Comparison of ENCODE assay signal across 1 cellular context in the genomic region with DNA sequence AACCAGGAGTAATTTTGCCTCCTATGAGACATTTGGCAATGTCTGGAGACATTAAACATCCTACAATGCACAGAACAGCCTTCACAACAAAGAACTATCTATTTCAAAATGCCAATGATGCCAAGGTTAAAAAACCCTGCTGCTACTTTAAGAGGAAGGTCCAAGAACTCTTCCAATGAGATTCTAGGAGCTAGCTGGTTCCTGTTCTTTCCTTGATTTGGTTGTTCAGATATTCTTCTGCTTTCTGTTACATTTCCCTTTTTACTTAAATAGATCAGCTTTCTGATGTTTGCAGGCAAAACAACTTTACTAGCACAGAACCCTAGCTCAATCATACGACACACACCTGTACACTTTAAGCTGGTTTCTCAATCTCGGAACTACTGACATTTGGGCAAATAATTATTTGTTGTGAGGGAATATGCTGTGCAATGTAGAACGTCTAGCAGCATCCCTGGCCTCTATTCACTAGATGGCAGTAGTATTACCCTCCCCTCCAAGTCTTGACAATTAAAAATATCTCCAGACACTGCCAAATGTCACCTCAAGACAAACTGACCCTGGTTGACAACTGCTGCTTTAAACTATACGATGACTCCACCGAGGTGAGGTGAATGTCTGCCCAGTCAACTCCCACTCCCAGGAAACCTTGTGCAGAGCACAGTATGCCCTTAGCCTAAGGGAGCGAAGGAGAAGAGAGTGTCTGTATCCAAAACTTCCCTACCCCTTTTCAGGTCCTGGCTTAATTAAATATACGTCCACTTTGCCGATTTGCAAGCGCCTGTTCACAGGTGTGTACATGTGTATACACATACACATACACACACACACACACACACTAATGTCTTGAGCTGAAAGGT.
TF ChIP-seq lines count a peak whose summit lies in the region.

No MANE protein-coding gene starts in this region.

TF ChIP-seq in IMR-90, 13 proteins besides CTCF, POLR2A, EP300 and RAD21 (continued from another document):
- TF ChIP-seq, protein P1, sequence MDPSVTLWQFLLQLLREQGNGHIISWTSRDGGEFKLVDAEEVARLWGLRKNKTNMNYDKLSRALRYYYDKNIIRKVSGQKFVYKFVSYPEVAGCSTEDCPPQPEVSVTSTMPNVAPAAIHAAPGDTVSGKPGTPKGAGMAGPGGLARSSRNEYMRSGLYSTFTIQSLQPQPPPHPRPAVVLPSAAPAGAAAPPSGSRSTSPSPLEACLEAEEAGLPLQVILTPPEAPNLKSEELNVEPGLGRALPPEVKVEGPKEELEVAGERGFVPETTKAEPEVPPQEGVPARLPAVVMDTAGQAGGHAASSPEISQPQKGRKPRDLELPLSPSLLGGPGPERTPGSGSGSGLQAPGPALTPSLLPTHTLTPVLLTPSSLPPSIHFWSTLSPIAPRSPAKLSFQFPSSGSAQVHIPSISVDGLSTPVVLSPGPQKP (IDR thresholded peaks at IDR 0.05; ENCODE audit: borderline replicate concordance, low read depth, low read length): no peak
- no peak for TF ChIP-seq MAZ (IDR thresholded peaks at IDR 0.05; ENCODE audit: borderline replicate concordance, low read depth, low read length)
- TF ChIP-seq NFE2L2 (IDR thresholded peaks at IDR 0.05; ENCODE audit: low read depth, low read length): no peak
- no peak for TF ChIP-seq RFX5 (IDR thresholded peaks at IDR 0.05; ENCODE audit: low read depth, low read length)
- TF ChIP-seq CHD1 (IDR thresholded peaks at IDR 0.05; ENCODE audit: low read depth, low read length): no peak
- TF ChIP-seq CEBPB (IDR thresholded peaks at IDR 0.05; ENCODE audit: low read depth, low read length): no peak
- no peak for TF ChIP-seq MXI1 (IDR thresholded peaks at IDR 0.05; ENCODE audit: borderline replicate concordance, low read depth, low read length)
- TF ChIP-seq, protein P2, sequence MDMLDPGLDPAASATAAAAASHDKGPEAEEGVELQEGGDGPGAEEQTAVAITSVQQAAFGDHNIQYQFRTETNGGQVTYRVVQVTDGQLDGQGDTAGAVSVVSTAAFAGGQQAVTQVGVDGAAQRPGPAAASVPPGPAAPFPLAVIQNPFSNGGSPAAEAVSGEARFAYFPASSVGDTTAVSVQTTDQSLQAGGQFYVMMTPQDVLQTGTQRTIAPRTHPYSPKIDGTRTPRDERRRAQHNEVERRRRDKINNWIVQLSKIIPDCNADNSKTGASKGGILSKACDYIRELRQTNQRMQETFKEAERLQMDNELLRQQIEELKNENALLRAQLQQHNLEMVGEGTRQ (IDR thresholded peaks at IDR 0.05; ENCODE audit: low read depth, low read length): no peak
- no peak for TF ChIP-seq RCOR1 (IDR thresholded peaks at IDR 0.05; ENCODE audit: insufficient replicate concordance, low read length)
- TF ChIP-seq SMC3 (IDR thresholded peaks at IDR 0.05; ENCODE audit: low read depth, low read length): no peak
- TF ChIP-seq FOS (IDR thresholded peaks at IDR 0.05; ENCODE audit: low read depth, low read length): no peak
